11 cellular contexts compared by ENCODE assay signal in genomic region chr22:46028069-46028991, GRCh38. TPM values are rescaled to one million over a fixed set of nuclear protein-coding genes. Genes with fewer than 3 reads are reported as not detected.
DNase-seq lines count a peak whose midpoint lies in the region; ATAC-seq and TF ChIP-seq lines count a peak whose summit lies in the region.
"Had no signal": no experiment of that assay in that cellular context is flagged by ENCODE, and none has a peak within 500 bp of the region (broad histone marks: within the 10 kb centered on the region; RNA-seq: fewer than 3 reads in every experiment).

No MANE protein-coding gene starts in this region.

- H3K9me3 Mint-ChIP-seq in nephron progenitor cell (no peaks in the 10 kb centered on the region), T-cell (no peaks in the 10 kb centered on the region)

- POLR2A ChIA-PET in T-cell (lab: Charles Lee) = interaction anchor here in 1 of 2 donors (0.6 kb wide), 1 partner anchor 925 kb away, joined by 11 read pairs; no protein-coding TSS in a partner anchor

- H3K27ac ChIP-seq in adrenal gland (peak overlapping the region in 3 of 5 donors; percentile 21 to 81 (median 51)), gastroesophageal sphincter (peak overlapping the region in 3 of 4 donors; percentile 74 to 87 (median 81)), thyroid gland (peak overlapping the region in 2 of 3 donors; percentile 64 to 65)

- H3K4me1 ChIP-seq in adrenal gland (replicated peaks in 1 of 2) = peaks cover 26 to 28% of the 10 kb centered on the region in 2 donors
- H3K4me1 ChIP-seq in gastroesophageal sphincter = peaks cover 0 to 31% (median 10%) of the 10 kb centered on the region in 3 donors
- H3K4me1 ChIP-seq in thyroid gland = peaks cover 4 to 14% of the 10 kb centered on the region in 2 donors

- H3K4me1 Mint-ChIP-seq in nephron progenitor cell (peaks cover 25% of the 10 kb centered on the region), T-cell (peaks cover 6 to 10% (median 6%) of the 10 kb centered on the region in 3 donors)

- TF ChIP-seq CTCF in adrenal gland (IDR thresholded peaks at IDR 0.05) = no peak
- no peak for TF ChIP-seq CTCF in gastroesophageal sphincter (IDR thresholded peaks at IDR 0.05)
- TF ChIP-seq CTCF in nephron progenitor cell (IDR thresholded peaks at IDR 0.05) = no peak
- TF ChIP-seq CTCF in thyroid gland (IDR thresholded peaks at IDR 0.05) = no peak

- DNase-seq in adrenal gland (peak in 5 of 7 donors; percentile 9 to 52 (median 18)), nephron progenitor cell (no peak), thyroid gland (no peak), DMS153 (lab: John Stamatoyannopoulos, UW) (no peak), T-cell (no peak)
- DNase-seq: activated CD4-positive, CD25-positive, alpha-beta regulatory T cell; NCI-H524 treated with DMSO at 0.1 percent for 48 hours; stimulated activated CD4-positive, alpha-beta T cell treated with anti-CD3 and anti-CD28 coated beads, Interleukin-4, amount 100 ng/mL, for 4 hours had no signal

- H3K9me3 ChIP-seq in adrenal gland (replicated peaks in 1 of 3) (no peaks in the 10 kb centered on the region), gastroesophageal sphincter (no peaks in the 10 kb centered on the region), thyroid gland (no peaks in the 10 kb centered on the region)

- H3K27me3 Mint-ChIP-seq in nephron progenitor cell (ENCODE audit: low read depth, poor library complexity) (peaks cover 70% of the 10 kb centered on the region), T-cell (peaks cover 32 to 46% of the 10 kb centered on the region in 2 donors)

- H3K4me3 ChIP-seq in adrenal gland (no peak overlapping the region), gastroesophageal sphincter (peak overlapping the region in 1 of 2 donors; percentile 62), thyroid gland (replicated peaks in 1 of 3) (no peak overlapping the region)

- CTCF ChIA-PET in T-cell (lab: Charles Lee) = no interaction called here

- no peak for TF ChIP-seq POLR2A in adrenal gland (IDR thresholded peaks at IDR 0.05)
- TF ChIP-seq POLR2A in gastroesophageal sphincter (IDR thresholded peaks at IDR 0.05) = no peak
- no peak for TF ChIP-seq POLR2A in thyroid gland (IDR thresholded peaks at IDR 0.05)

- H3K36me3 Mint-ChIP-seq in nephron progenitor cell (ENCODE audit: low read depth) (no peaks in the 10 kb centered on the region), T-cell (no peaks in the 10 kb centered on the region)

- H3K27me3 ChIP-seq in adrenal gland (no peaks in the 10 kb centered on the region), gastroesophageal sphincter (no peaks in the 10 kb centered on the region), thyroid gland (no peaks in the 10 kb centered on the region)

- no peak for ATAC-seq in gastroesophageal sphincter
- ATAC-seq in T-cell (replicated peaks in 1 of 4) = no peak
- ATAC-seq in HG03108 (IDR thresholded peaks at IDR 0.05; ENCODE audit: unreplicated experiment) = no peak

- 74 to 84% (median 80%) methylated on average over 9 to 16 of the region's 16 CpGs for WGBS in adrenal gland, 4 donors
- WGBS in gastroesophageal sphincter (ENCODE audit: low coverage in 1 of 2), 2 donors = 63 to 88% methylated on average over 2 to 5 of the region's 16 CpGs
- 89 to 94% methylated on average over 14 to 16 of the region's 16 CpGs for WGBS in thyroid gland, 2 donors

- TF ChIP-seq EP300 in gastroesophageal sphincter (IDR thresholded peaks at IDR 0.05) = no peak

- H3K4me3 Mint-ChIP-seq in nephron progenitor cell (peak overlapping the region; percentile 42), T-cell (peak overlapping the region in 1 of 3 donors; percentile 2)

- no peaks in the 10 kb centered on the region for H3K36me3 ChIP-seq in adrenal gland (replicated peaks in 1 of 2)
- H3K36me3 ChIP-seq in gastroesophageal sphincter = no peaks in the 10 kb centered on the region
- no peaks in the 10 kb centered on the region for H3K36me3 ChIP-seq in thyroid gland

- intact Hi-C loops in adrenal gland (cut with DNase I) = no loop called here
- intact Hi-C loops in thyroid gland (cut with DNase I) = no loop called here

- H3K27ac Mint-ChIP-seq in nephron progenitor cell (no peak overlapping the region), T-cell (no peak overlapping the region)

RNA-seq across cellular contexts. Expression of gene WNT7B, which starts 51.4 kb away (rescaled TPM):
- total RNA-seq in adrenal gland (under 1 TPM in 3 of 8 donors, not detected in 5; 0.07 to 0.24 (median 0.13) TPM), gastroesophageal sphincter (1 to 10 TPM in 1 of 4 donors, not detected in 3; 1.2 TPM), thyroid gland (1 to 10 TPM in 2 of 4 donors, under 1 TPM in 1, not detected in 1; 0.83 to 4.3 (median 2.5) TPM), T-cell (under 1 TPM in 1 of 5 donors, not detected in 4; 0.15 TPM)
- polyA plus RNA-seq in adrenal gland = under 1 TPM in 1 of 3 donors, not detected in 2; 0.16 TPM
- total RNA-seq: SK-MEL-5 had no signal

Comparison
In these comparisons a context has a peak if more than half of its experiments do, and no peak if none do; other contexts are left out.
1. DNase-seq: peak in adrenal gland (5 of 7); none in nephron progenitor cell (single experiment), thyroid gland (0 of 2), DMS153 (single experiment) and T-cell (0 of 34).
2. Peak in every context shown above with its lines, with median percentiles within 50 percentile points of each other: H3K27ac ChIP-seq.